In genomic region chr5:38837932-38838331, GRCh38 we compare ENCODE assay signal across 1 cellular context.
TF ChIP-seq lines count a peak whose summit lies in the region.

No MANE protein-coding gene starts in this region.

TF ChIP-seq in HepG2, 621 proteins besides CTCF, POLR2A, EP300 and RAD21 (continued from another document):
- no peak for TF ChIP-seq E2F2 (CRISPR knock-in tag; IDR thresholded peaks at IDR 0.05; ENCODE audit: borderline replicate concordance)
- TF ChIP-seq, protein P1, sequence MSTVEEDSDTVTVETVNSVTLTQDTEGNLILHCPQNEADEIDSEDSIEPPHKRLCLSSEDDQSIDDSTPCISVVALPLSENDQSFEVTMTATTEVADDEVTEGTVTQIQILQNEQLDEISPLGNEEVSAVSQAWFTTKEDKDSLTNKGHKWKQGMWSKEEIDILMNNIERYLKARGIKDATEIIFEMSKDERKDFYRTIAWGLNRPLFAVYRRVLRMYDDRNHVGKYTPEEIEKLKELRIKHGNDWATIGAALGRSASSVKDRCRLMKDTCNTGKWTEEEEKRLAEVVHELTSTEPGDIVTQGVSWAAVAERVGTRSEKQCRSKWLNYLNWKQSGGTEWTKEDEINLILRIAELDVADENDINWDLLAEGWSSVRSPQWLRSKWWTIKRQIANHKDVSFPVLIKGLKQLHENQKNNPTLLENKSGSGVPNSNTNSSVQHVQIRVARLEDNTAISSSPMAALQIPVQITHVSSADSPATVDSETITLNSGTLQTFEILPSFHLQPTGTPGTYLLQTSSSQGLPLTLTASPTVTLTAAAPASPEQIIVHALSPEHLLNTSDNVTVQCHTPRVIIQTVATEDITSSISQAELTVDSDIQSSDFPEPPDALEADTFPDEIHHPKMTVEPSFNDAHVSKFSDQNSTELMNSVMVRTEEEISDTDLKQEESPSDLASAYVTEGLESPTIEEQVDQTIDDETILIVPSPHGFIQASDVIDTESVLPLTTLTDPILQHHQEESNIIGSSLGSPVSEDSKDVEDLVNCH (CRISPR knock-in tag; IDR thresholded peaks at IDR 0.05), result no peak
